In the genomic region with DNA sequence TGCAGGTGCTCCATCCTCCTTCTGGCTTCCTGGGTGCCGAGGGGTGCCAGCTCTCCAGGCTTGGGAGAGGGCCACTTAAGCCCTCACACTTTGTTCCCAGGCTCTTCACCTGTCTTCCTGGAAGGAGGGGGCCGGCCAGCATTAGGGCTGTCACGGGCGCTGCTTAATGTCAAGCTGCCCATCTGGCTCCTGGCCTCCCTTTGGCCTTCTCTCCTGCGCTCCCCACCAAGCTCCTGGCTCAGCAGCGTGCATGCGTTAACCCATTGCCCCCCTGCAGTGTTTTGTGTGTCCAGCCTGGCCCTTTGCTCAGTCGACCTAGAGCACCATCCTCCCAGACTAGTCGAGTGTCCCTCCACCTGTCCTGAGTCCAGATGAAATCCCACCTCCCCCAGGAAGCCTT, we compare ENCODE assay signal across 22 cellular contexts. TPM values are rescaled to one million over a fixed set of nuclear protein-coding genes. Genes with fewer than 3 reads are reported as not detected.
DNase-seq lines count a peak whose midpoint lies in the region; ATAC-seq and TF ChIP-seq lines count a peak whose summit lies in the region.
"Had no signal": no experiment of that assay in that cellular context is flagged by ENCODE, and none has a peak within 500 bp of the region (broad histone marks: within the 10 kb centered on the region; RNA-seq: fewer than 3 reads in every experiment).

No MANE protein-coding gene starts in this region.

- H3K27me3 ChIP-seq in right cardiac atrium (ENCODE audit: control insufficient read depth, insufficient read depth): no peaks in the 10 kb centered on the region
- H3K27me3 ChIP-seq in WERI-Rb-1 (ENCODE audit: insufficient read depth, low read depth, severe bottlenecking): no peaks in the 10 kb centered on the region
- peaks cover 8% of the 10 kb centered on the region for H3K27me3 ChIP-seq in CD4-positive, alpha-beta memory T cell (ENCODE audit: insufficient read depth, low read length)

- H3K27ac ChIP-seq in right cardiac atrium (ENCODE audit: low read length) (peak overlapping the region; percentile 61), WERI-Rb-1 (peak overlapping the region; percentile 81)
- H3K27ac ChIP-seq in CD4-positive, alpha-beta memory T cell (ENCODE audit: low read depth, low read length): no peak overlapping the region
- H3K27ac ChIP-seq: esophagus squamous epithelium, gastrocnemius medialis, HL-60 had no signal

- no peaks in the 10 kb centered on the region for H3K4me1 ChIP-seq in right cardiac atrium (ENCODE audit: control insufficient read depth, insufficient read depth, low read length)
- no peaks in the 10 kb centered on the region for H3K4me1 ChIP-seq in CD4-positive, alpha-beta memory T cell (ENCODE audit: insufficient read depth, low read length)
- H3K4me1 ChIP-seq: gastrocnemius medialis had no signal

- H3K9me3 Mint-ChIP-seq in CD4-positive, alpha-beta memory T cell: peaks cover 0 to 1% (median 0%) of the 10 kb centered on the region in 8 donors
- H3K9me3 Mint-ChIP-seq: type B pancreatic cell had no signal

- intact Hi-C loops in right cardiac atrium (cut with DNase I) (no loop called here), Right ventricle myocardium superior (cut with DNase I) (no loop called here)
- intact Hi-C loops in CD4-positive, alpha-beta memory T cell (cut with micrococcal nuclease): no loop called here

- CTCF ChIA-PET in CD4-positive, alpha-beta memory T cell (lab: Charles Lee; ENCODE audit: partially characterized antibody): no interaction called here

- DNase-seq in right cardiac atrium (peak in 1 of 3 donors; percentile 38), Right ventricle myocardium superior (no peak), WERI-Rb-1 (peak; percentile 87), HuH-7 (ENCODE audit: low spot score) (no peak)
- no peak for DNase-seq in CD4-positive, alpha-beta memory T cell
- DNase-seq: activated CD4-positive, alpha-beta T cell treated with anti-CD3 and anti-CD28 coated beads for 4 hours; activated naive CD4-positive, alpha-beta T cell treated with anti-CD3 and anti-CD28 coated beads, Interleukin-2, amount 50 U/mL, for 16 hours; Calu3; central memory CD4-positive, alpha-beta T cell; esophagus squamous epithelium; gastrocnemius medialis; kidney; NCI-H1436; occipital lobe; stimulated activated CD4-positive, alpha-beta T cell treated with anti-CD3 and anti-CD28 coated beads, Interleukin-2, amount 100 ng/mL, for 48 hours; stimulated activated naive CD4-positive, alpha-beta T cell treated with Interleukin-2 at 50 U/mL for 16 hours; T-helper 17 cell had no signal

- POLR2A ChIA-PET in CD4-positive, alpha-beta memory T cell (lab: Charles Lee; ENCODE audit: partially characterized antibody): no interaction called here

- H3K36me3 ChIP-seq in WERI-Rb-1: peaks cover 11% of the 10 kb centered on the region; the same call in 1 of the 2 replicates
- no peaks in the 10 kb centered on the region for H3K36me3 ChIP-seq in CD4-positive, alpha-beta memory T cell (ENCODE audit: insufficient read depth, low read length)
- H3K36me3 ChIP-seq: esophagus squamous epithelium, gastrocnemius medialis had no signal

- 45% methylated on average over 9 of the region's 9 CpGs for WGBS in right cardiac atrium

- H3K36me3 Mint-ChIP-seq in CD4-positive, alpha-beta memory T cell: no peaks in the 10 kb centered on the region
- H3K36me3 Mint-ChIP-seq: type B pancreatic cell had no signal

- no peaks in the 10 kb centered on the region for H3K4me1 Mint-ChIP-seq in CD4-positive, alpha-beta memory T cell
- H3K4me1 Mint-ChIP-seq: T-helper 17 cell had no signal

- H3K4me3 ChIP-seq in right cardiac atrium (ENCODE audit: low read length): no peak overlapping the region
- H3K4me3 ChIP-seq in WERI-Rb-1 (ENCODE audit: low read depth, low read length): no peak overlapping the region
- peak overlapping the region; percentile 15; the same call in 1 of the 2 replicates for H3K4me3 ChIP-seq in iPS-18c (ENCODE audit: insufficient read depth, low read depth, low read length)
- H3K4me3 ChIP-seq in CD4-positive, alpha-beta memory T cell (ENCODE audit: low read length in 2 of 2): no peak overlapping the region
- H3K4me3 ChIP-seq: esophagus squamous epithelium, gastrocnemius medialis had no signal

- TF ChIP-seq CTCF in WERI-Rb-1 (IDR thresholded peaks at IDR 0.05; ENCODE audit: low read depth, low read length): no peak

- no peaks in the 10 kb centered on the region for H3K9me3 ChIP-seq in right cardiac atrium (ENCODE audit: control insufficient read depth, low read length)
- H3K9me3 ChIP-seq in WERI-Rb-1 (ENCODE audit: severe bottlenecking): no peaks in the 10 kb centered on the region
- peaks cover 2% of the 10 kb centered on the region for H3K9me3 ChIP-seq in iPS-18c (ENCODE audit: control insufficient read depth, insufficient read depth, low read length)
- H3K9me3 ChIP-seq in CD4-positive, alpha-beta memory T cell (ENCODE audit: control insufficient read depth in 1 of 2, low read length in 2 of 2): no peaks in the 10 kb centered on the region
- H3K9me3 ChIP-seq: esophagus squamous epithelium, gastrocnemius medialis had no signal

- H3K27ac Mint-ChIP-seq in CD4-positive, alpha-beta memory T cell: no peak overlapping the region
- H3K27ac Mint-ChIP-seq: T-helper 17 cell, type B pancreatic cell had no signal

- ATAC-seq in right cardiac atrium (no peak), Right ventricle myocardium superior (ENCODE audit: poor library complexity) (no peak), GM19324 (IDR thresholded peaks at IDR 0.05; ENCODE audit: low FRiP score, unreplicated experiment) (no peak), GM18861 (IDR thresholded peaks at IDR 0.05; ENCODE audit: unreplicated experiment) (no peak)
- ATAC-seq: gastrocnemius medialis, T-helper 17 cell had no signal

- no peak overlapping the region for H3K4me3 Mint-ChIP-seq in CD4-positive, alpha-beta memory T cell
- H3K4me3 Mint-ChIP-seq: T-helper 17 cell, type B pancreatic cell had no signal

- peaks cover 11 to 17% of the 10 kb centered on the region in 2 donors for H3K27me3 Mint-ChIP-seq in CD4-positive, alpha-beta memory T cell

RNA-seq across cellular contexts. Expression of a gene that starts 21.3 kb away (rescaled TPM):
- total RNA-seq in right cardiac atrium: 10 to 100 TPM; 14.4 to 27.4 (median 15.2) TPM
- polyA plus RNA-seq in right cardiac atrium: 8.6 TPM
- total RNA-seq in Right ventricle myocardium superior: 1.8 TPM
- total RNA-seq in CD4-positive, alpha-beta memory T cell: 1 to 10 TPM; 5.9 to 8.8 TPM
- polyA plus RNA-seq in CD4-positive, alpha-beta memory T cell: 1 to 10 TPM; 1.0 to 1.4 TPM
- total RNA-seq: Calu3 had no signal
